ENCODE assay signal across 19 cellular contexts in genomic region chr17:27157297-27157696, GRCh38.
DNase-seq lines count a peak whose midpoint lies in the region; TF ChIP-seq lines count a peak whose summit lies in the region.
"Had no signal": no experiment of that assay in that cellular context is flagged by ENCODE, and none has a peak within 500 bp of the region (broad histone marks: within the 10 kb centered on the region; RNA-seq: fewer than 3 reads in every experiment).

No MANE protein-coding gene starts in this region.

- intact Hi-C loops in spleen (cut with DNase I; ENCODE audit: low total_unique reads), result no loop called here
- intact Hi-C loops in activated CD4-positive, alpha-beta T cell treated with anti-CD3 and anti-CD28 coated beads, Interleukin-2, amount 10 ng/mL, durations not matched to agents 24 days and 14 days (cut with micrococcal nuclease), result no loop called here

- H3K27ac ChIP-seq in osteoblast (ENCODE audit: low read depth, low read length) (no peak overlapping the region), spleen (no peak overlapping the region)
- H3K27ac ChIP-seq: GM23248 had no signal

- H3K27ac Mint-ChIP-seq in activated CD4-positive, alpha-beta T cell treated with anti-CD3 and anti-CD28 coated beads, Interleukin-2, amount 10 ng/mL, durations not matched to agents 24 days and 14 days, result no peak overlapping the region
- H3K27ac Mint-ChIP-seq: CD4-positive, CD25-positive, alpha-beta regulatory T cell; CD8-positive, alpha-beta memory T cell; IgD-negative memory B cell had no signal

- peaks cover 5% of the 10 kb centered on the region for H3K9me3 Mint-ChIP-seq in activated CD4-positive, alpha-beta T cell treated with anti-CD3 and anti-CD28 coated beads, Interleukin-2, amount 10 ng/mL, durations not matched to agents 24 days and 14 days
- H3K9me3 Mint-ChIP-seq: IgD-negative memory B cell had no signal

- H3K27me3 Mint-ChIP-seq in activated CD4-positive, alpha-beta T cell treated with anti-CD3 and anti-CD28 coated beads, Interleukin-2, amount 10 ng/mL, durations not matched to agents 24 days and 14 days, result no peaks in the 10 kb centered on the region
- H3K27me3 Mint-ChIP-seq: CD4-positive, CD25-positive, alpha-beta regulatory T cell; IgD-negative memory B cell had no signal

- H3K36me3 ChIP-seq in osteoblast (ENCODE audit: insufficient read depth, low read length), result no peaks in the 10 kb centered on the region
- no peaks in the 10 kb centered on the region for H3K36me3 ChIP-seq in spleen
- H3K36me3 ChIP-seq: BE2C, HAP-1 had no signal

- no peaks in the 10 kb centered on the region for H3K79me2 ChIP-seq in osteoblast (ENCODE audit: insufficient read depth, low read length)

- H3K36me3 Mint-ChIP-seq in activated CD4-positive, alpha-beta T cell treated with anti-CD3 and anti-CD28 coated beads, Interleukin-2, amount 10 ng/mL, durations not matched to agents 24 days and 14 days (ENCODE audit: low read depth), result no peaks in the 10 kb centered on the region
- H3K36me3 Mint-ChIP-seq: CD4-positive, CD25-positive, alpha-beta regulatory T cell; CD8-positive, alpha-beta memory T cell; IgD-negative memory B cell had no signal

- no peak overlapping the region for H3K4me3 Mint-ChIP-seq in activated CD4-positive, alpha-beta T cell treated with anti-CD3 and anti-CD28 coated beads, Interleukin-2, amount 10 ng/mL, durations not matched to agents 24 days and 14 days
- H3K4me3 Mint-ChIP-seq: CD4-positive, CD25-positive, alpha-beta regulatory T cell; CD8-positive, alpha-beta memory T cell; IgD-negative memory B cell had no signal

- no peak for TF ChIP-seq POLR2A in spleen (IDR thresholded peaks at IDR 0.05)

- H3K4me3 ChIP-seq in osteoblast (ENCODE audit: insufficient read depth, low read length) (no peak overlapping the region), spleen (no peak overlapping the region)
- H3K4me3 ChIP-seq: GM12878, GM23248, HAP-1 had no signal

- peak; percentile 6 for DNase-seq in D341Med (ENCODE audit: low spot score)
- peak; percentile 6 for DNase-seq in UCSD-AML1 (lab: John Stamatoyannopoulos, UW; ENCODE audit: unreplicated experiment)
- DNase-seq in osteoblast (ENCODE audit: insufficient read length, low spot score, missing footprints), result peak; percentile 25
- DNase-seq in spleen, result peak; percentile 22
- DNase-seq in activated CD4-positive, alpha-beta T cell treated with anti-CD3 and anti-CD28 coated beads, Interleukin-2, amount 10 ng/mL, durations not matched to agents 24 days and 14 days, result no peak
- no peak for DNase-seq in GM19238 (ENCODE audit: insufficient read length, low spot score)
- no peak for DNase-seq in GM10266 (ENCODE audit: extremely low spot score)
- DNase-seq: BE2C; C1 segment of cervical spinal cord; CD4-positive, CD25-positive, alpha-beta regulatory T cell; CD8-positive, alpha-beta memory T cell; COR-L47; DMS153; DMS79; GF-D8; GM23248 had no signal

- H3K9me3 ChIP-seq in osteoblast (ENCODE audit: low read depth, low read length) (no peaks in the 10 kb centered on the region), spleen (peaks cover 0 to 9% (median 2%) of the 10 kb centered on the region in 8 donors)
- H3K9me3 ChIP-seq: BE2C, HAP-1 had no signal

- no peak overlapping the region for H3K4me2 ChIP-seq in osteoblast (ENCODE audit: insufficient read depth, low read length)

- 81 to 93% (median 84%) methylated on average over 8 of the region's 8 CpGs for WGBS in spleen, 5 donors

- TF ChIP-seq CTCF in osteoblast (IDR thresholded peaks at IDR 0.05; ENCODE audit: extremely low read depth, low read depth, low read length), result no peak
- TF ChIP-seq CTCF in spleen (IDR thresholded peaks at IDR 0.05 in 8 of 11, conservative IDR thresholded peaks at IDR 0.05 in 3 of 11), result no peak
- no peak for TF ChIP-seq CTCF in GM10266 (IDR thresholded peaks at IDR 0.05; ENCODE audit: control insufficient read depth, insufficient read depth, low read depth, missing control alignments)

- H3K4me1 Mint-ChIP-seq in activated CD4-positive, alpha-beta T cell treated with anti-CD3 and anti-CD28 coated beads, Interleukin-2, amount 10 ng/mL, durations not matched to agents 24 days and 14 days, result no peaks in the 10 kb centered on the region
- H3K4me1 Mint-ChIP-seq: CD4-positive, CD25-positive, alpha-beta regulatory T cell; CD8-positive, alpha-beta memory T cell; IgD-negative memory B cell had no signal

- H3K27me3 ChIP-seq in osteoblast (ENCODE audit: insufficient read depth, low read length) (no peaks in the 10 kb centered on the region), spleen (replicated peaks in 1 of 7) (no peaks in the 10 kb centered on the region)
- H3K27me3 ChIP-seq: BE2C had no signal

- no peaks in the 10 kb centered on the region for H4K20me1 ChIP-seq in osteoblast (ENCODE audit: insufficient read depth, low read length)

- H3K4me1 ChIP-seq in osteoblast (ENCODE audit: insufficient read depth, low read length) (peaks cover 6% of the 10 kb centered on the region), spleen (no peaks in the 10 kb centered on the region)
- H3K4me1 ChIP-seq: BE2C, HAP-1 had no signal

- H2AFZ ChIP-seq in osteoblast (ENCODE audit: low read length), result no peak overlapping the region
- H2AFZ ChIP-seq: GM23248 had no signal

Comparison
In these comparisons a context has a peak if more than half of its experiments do, and no peak if none do; other contexts are left out.
1. DNase-seq: peak in D341Med (single experiment), UCSD-AML1 (single experiment), osteoblast (single experiment) and spleen (single experiment); none in activated CD4-positive, alpha-beta T cell treated with anti-CD3 and anti-CD28 coated beads, Interleukin-2, amount 10 ng/mL, durations not matched to agents 24 days and 14 days (single experiment), GM19238 (single experiment) and GM10266 (single experiment).